19 cellular contexts compared by ENCODE assay signal in the genomic region with DNA sequence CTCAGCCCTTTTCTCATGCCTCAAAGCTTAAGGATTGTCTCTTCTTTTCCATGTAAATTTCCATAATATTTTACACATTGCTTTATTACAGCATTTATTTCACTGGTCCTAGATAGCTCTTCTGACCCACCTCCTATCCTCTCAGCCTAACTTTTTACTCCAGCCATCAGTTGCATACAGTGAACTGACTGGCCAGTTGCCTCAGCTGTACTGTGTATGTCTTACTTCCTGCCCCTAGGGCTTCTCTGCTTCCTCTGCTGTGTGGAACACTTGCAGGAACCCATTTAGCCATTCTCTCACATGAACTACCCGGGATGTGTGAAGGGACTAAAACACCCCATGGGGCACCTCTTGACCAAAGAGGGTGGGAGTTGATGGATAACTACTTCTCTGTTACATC.
"Had no signal": no experiment of that assay in that cellular context is flagged by ENCODE, and none has a peak within 500 bp of the region (broad histone marks: within the 10 kb centered on the region; RNA-seq: fewer than 3 reads in every experiment).

No MANE protein-coding gene starts in this region.

- H3K27ac Mint-ChIP-seq: endodermal cell had no signal

- H3K4me3 ChIP-seq: coronary artery, heart right ventricle, right atrium auricular region, sigmoid colon, skin epidermis had no signal

- H3K27me3 ChIP-seq: heart right ventricle, neutrophil, right atrium auricular region, sigmoid colon had no signal

- H3K4me1 ChIP-seq: sigmoid colon had no signal

- H3K36me3 ChIP-seq: right atrium auricular region, sigmoid colon had no signal

- H3K9me3 Mint-ChIP-seq: endodermal cell; naive thymus-derived CD8-positive, alpha-beta T cell had no signal

- H3K27ac ChIP-seq: coronary artery, heart right ventricle, neutrophil, right atrium auricular region, sigmoid colon, skin epidermis had no signal

- DNase-seq: effector CD4-positive, alpha-beta T cell; endodermal cell; erythroblast; heart right ventricle; hypothalamus; kidney glomerular epithelial cell; mammary epithelial cell; naive thymus-derived CD8-positive, alpha-beta T cell; sigmoid colon; stimulated activated CD4-positive, alpha-beta T cell treated with anti-CD3 and anti-CD28 coated beads, Interleukin-12 subunit alpha, Interleukin-12 subunit beta, amount 100 ng/mL, for 4 hours; stimulated activated naive CD4-positive, alpha-beta T cell treated with Interleukin-2 at 50 U/mL for 16 hours; trophoblast cell had no signal

- H3K4me3 Mint-ChIP-seq: endodermal cell; naive thymus-derived CD8-positive, alpha-beta T cell had no signal

- FAIRE-seq: endothelial cell of umbilical vein, frontal cortex, islet of Langerhans had no signal

- ATAC-seq: heart right ventricle; naive thymus-derived CD8-positive, alpha-beta T cell had no signal
